Comparison of ENCODE assay signal across 23 cellular contexts in genomic region chr1:58158006-58158405, GRCh38.
DNase-seq lines count a peak whose midpoint lies in the region; ATAC-seq and TF ChIP-seq lines count a peak whose summit lies in the region.
"Had no signal": no experiment of that assay in that cellular context is flagged by ENCODE, and none has a peak within 500 bp of the region (broad histone marks: within the 10 kb centered on the region; RNA-seq: fewer than 3 reads in every experiment).

No MANE protein-coding gene starts in this region.

- no peaks in the 10 kb centered on the region for H3F3A ChIP-seq in Loucy (ENCODE audit: low read depth)

- H2AFZ ChIP-seq in Loucy (ENCODE audit: low read length): no peak overlapping the region
- H2AFZ ChIP-seq in OCI-LY3 (ENCODE audit: low read depth, low read length): no peak overlapping the region

- TF ChIP-seq CTCF in A673 (conservative IDR thresholded peaks at IDR 0.05; ENCODE audit: low read depth, low read length): no peak
- TF ChIP-seq CTCF in Loucy (conservative IDR thresholded peaks at IDR 0.05; ENCODE audit: low read length): no peak
- TF ChIP-seq CTCF in OCI-LY3 (IDR thresholded peaks at IDR 0.05; ENCODE audit: low read depth, low read length): no peak

- H3K23ac ChIP-seq in mesendoderm (ENCODE audit: low read length): no peak overlapping the region

- no peak overlapping the region for H2BK15ac ChIP-seq in mesendoderm (replicated peaks; ENCODE audit: low read depth)

- CTCF ChIA-PET in A673 (lab: Charles Lee): interaction anchor here (0.6 kb wide), 2 partner anchors 63 to 453 kb away, joined by 3 to 4 read pairs; no protein-coding TSS in a partner anchor

- H3K9me2 ChIP-seq in Loucy (replicated peaks; ENCODE audit: low read depth, low read length): no peaks in the 10 kb centered on the region

- H4K20me1 ChIP-seq in Loucy (ENCODE audit: insufficient read depth, low read length, poor library complexity, severe bottlenecking) (no peaks in the 10 kb centered on the region), OCI-LY3 (ENCODE audit: insufficient read depth, low read length) (no peaks in the 10 kb centered on the region)

- H3K9ac ChIP-seq in Loucy (ENCODE audit: low read depth, low read length, poor library complexity, severe bottlenecking) (peak overlapping the region; percentile 51), OCI-LY3 (ENCODE audit: low read length) (no peak overlapping the region), mesendoderm (ENCODE audit: low read length) (no peak overlapping the region)

- no peak overlapping the region for H2AK5ac ChIP-seq in mesendoderm (ENCODE audit: low read length)

- H2BK5ac ChIP-seq in mesendoderm (ENCODE audit: low read length): no peak overlapping the region

- H3K27ac ChIP-seq in A673 (ENCODE audit: low read depth, low read length, poor library complexity, severe bottlenecking) (peak overlapping the region; percentile 19), OCI-LY3 (ENCODE audit: low read length) (no peak overlapping the region), mesendoderm (ENCODE audit: low read depth, low read length) (peak overlapping the region; percentile 59)
- H3K27ac ChIP-seq: 22Rv1, Peyer's patch, SK-N-MC had no signal

- H3K18ac ChIP-seq in mesendoderm (ENCODE audit: low read length): no peak overlapping the region

- no peak overlapping the region for H2BK120ac ChIP-seq in mesendoderm (ENCODE audit: low read depth, low read length)

- no peak overlapping the region for H3K4ac ChIP-seq in mesendoderm (ENCODE audit: low read depth, low read length)

- no TSS peak for BruUV-seq in A673 (replicated peaks; lab: Mats Ljungman, UMichigan)

- ATAC-seq in GM18870 (IDR thresholded peaks at IDR 0.05; ENCODE audit: unreplicated experiment): no peak

- H3K27me3 ChIP-seq in A673 (replicated peaks; ENCODE audit: insufficient read depth, low read depth, low read length, poor library complexity) (no peaks in the 10 kb centered on the region), Loucy (ENCODE audit: insufficient read depth, low read length, poor library complexity, severe bottlenecking) (no peaks in the 10 kb centered on the region), OCI-LY3 (ENCODE audit: low read depth, low read length) (peaks cover 7% of the 10 kb centered on the region), mesendoderm (ENCODE audit: insufficient read depth, low read length, poor library complexity) (no peaks in the 10 kb centered on the region)
- H3K27me3 ChIP-seq: Peyer's patch had no signal

- intact Hi-C loops in A673 (cut with micrococcal nuclease; ENCODE audit: unreplicated experiment): loop anchor here (5.0 kb wide), 1 partner anchor 736 kb away; the partner anchor contains the start of gene DAB1

- no peaks in the 10 kb centered on the region for H3K79me1 ChIP-seq in mesendoderm (ENCODE audit: low read length)

- H3K79me2 ChIP-seq in Loucy (ENCODE audit: insufficient read depth, low read length) (no peaks in the 10 kb centered on the region), OCI-LY3 (ENCODE audit: low read length) (no peaks in the 10 kb centered on the region), mesendoderm (ENCODE audit: control insufficient read depth, insufficient read depth, low read length) (no peaks in the 10 kb centered on the region)

- H4K8ac ChIP-seq in mesendoderm (ENCODE audit: low read depth, low read length): no peak overlapping the region

- H3K4me1 ChIP-seq in A673 (ENCODE audit: insufficient read depth, low read length, poor library complexity, severe bottlenecking): peaks cover 31% of the 10 kb centered on the region
- peaks cover 87% of the 10 kb centered on the region for H3K4me1 ChIP-seq in Loucy (ENCODE audit: insufficient read depth, low read length, poor library complexity, severe bottlenecking)
- H3K4me1 ChIP-seq in OCI-LY3 (ENCODE audit: low read length): peaks cover 49% of the 10 kb centered on the region
- peaks cover 2% of the 10 kb centered on the region for H3K4me1 ChIP-seq in mesendoderm (ENCODE audit: control insufficient read depth, low read depth, low read length)
- H3K4me1 ChIP-seq: HAP-1, Peyer's patch had no signal

- H3K9me3 ChIP-seq in A673 (ENCODE audit: low read depth, low read length, poor library complexity, severe bottlenecking) (no peaks in the 10 kb centered on the region), Loucy (ENCODE audit: insufficient read depth, low read depth, low read length) (no peaks in the 10 kb centered on the region), OCI-LY3 (ENCODE audit: insufficient read depth, low read length) (no peaks in the 10 kb centered on the region)
- H3K9me3 ChIP-seq: HAP-1, Peyer's patch had no signal

- POLR2A ChIA-PET in A673 (lab: Charles Lee; ENCODE audit: low non-redundant PET): no interaction called here

- H3K4me3 ChIP-seq in A673 (ENCODE audit: low read depth, low read length, poor library complexity, severe bottlenecking) (no peak overlapping the region), Loucy (ENCODE audit: low read length, poor library complexity, severe bottlenecking) (no peak overlapping the region), OCI-LY3 (ENCODE audit: low read length) (no peak overlapping the region), mesendoderm (ENCODE audit: low read length) (no peak overlapping the region)
- H3K4me3 ChIP-seq: HAP-1, Peyer's patch, SK-N-MC had no signal

- no peak overlapping the region for H4K5ac ChIP-seq in mesendoderm (ENCODE audit: low read length)

- H3K4me2 ChIP-seq in Loucy (ENCODE audit: low read depth, low read length, poor library complexity, severe bottlenecking) (peak overlapping the region; percentile 15), OCI-LY3 (ENCODE audit: low read length) (peak overlapping the region; percentile 56), mesendoderm (ENCODE audit: low read length) (no peak overlapping the region)

- no peaks in the 10 kb centered on the region for H3K36me3 ChIP-seq in A673 (ENCODE audit: insufficient read depth, low read length, poor library complexity, severe bottlenecking)
- H3K36me3 ChIP-seq in Loucy (ENCODE audit: insufficient read depth, low read length): no peaks in the 10 kb centered on the region
- H3K36me3 ChIP-seq in OCI-LY3 (replicated peaks; ENCODE audit: low read depth, low read length): no peaks in the 10 kb centered on the region
- H3K36me3 ChIP-seq in mesendoderm (ENCODE audit: control insufficient read depth, insufficient read depth, low read length): no peaks in the 10 kb centered on the region
- H3K36me3 ChIP-seq: HAP-1, Peyer's patch had no signal

- no peak overlapping the region for H3K56ac ChIP-seq in mesendoderm (ENCODE audit: low read length)

- no peak for DNase-seq in A673 (ENCODE audit: low spot score)
- peak; percentile 60 for DNase-seq in mesendoderm
- no peak for DNase-seq in NCI-H2081 treated with DMSO at 0.1 percent for 48 hours (lab: John Stamatoyannopoulos, UW)
- no peak for DNase-seq in DMS53 treated with DMSO at 0.1 percent for 48 hours (lab: John Stamatoyannopoulos, UW; ENCODE audit: unreplicated experiment)
- DNase-seq: ACHN, Calu3, HFFc6, IMR-90, KG1, NCI-H1048, NCI-H1417 treated with DMSO at 0.1 percent for 48 hours, NCI-H187, NCI-H2171 treated with DMSO at 0.1 percent for 48 hours, NCI-H524, OCI-M1, Peyer's patch, SHP77 treated with DMSO at 0.1 percent for 48 hours had no signal
